Comparison of ENCODE assay signal across 8 cellular contexts in genomic region chr13:39655041-39655568, GRCh38. TPM values are rescaled to one million over a fixed set of nuclear protein-coding genes. Genes with fewer than 3 reads are reported as not detected.
A peak's percentile ranks its signal among the peaks of the same experiment; 100 is the strongest.
DNase-seq lines count a peak whose midpoint lies in the region; ATAC-seq, FAIRE-seq and TF ChIP-seq lines count a peak whose summit lies in the region.

No MANE protein-coding gene starts in this region.

- intact Hi-C loops in activated CD4-positive, alpha-beta T cell treated with anti-CD3 and anti-CD28 coated beads for 36 hours (cut with DNase I, micrococcal nuclease) = loop anchor here in 1 of 2 experiments (2.0 kb wide), 3 partner anchors 52 to 1406 kb away; partner anchors contain the start of genes LHFPL6, NHLRC3, PROSER1 and WBP4
- intact Hi-C loops in breast epithelium (cut with DNase I; ENCODE audit: low total_unique reads) = no loop called here

- peaks cover 21% of the 10 kb centered on the region for H3K4me1 Mint-ChIP-seq in activated CD4-positive, alpha-beta T cell treated with anti-CD3 and anti-CD28 coated beads for 36 hours

- DNase-seq in activated CD4-positive, alpha-beta T cell treated with anti-CD3 and anti-CD28 coated beads for 36 hours = no peak
- DNase-seq in activated CD4-positive, alpha-beta T cell treated with anti-CD3 and anti-CD28 coated beads for 4 hours = no peak
- DNase-seq in breast epithelium (ENCODE audit: low spot score in 2 of 2) (no peak), urothelium cell line (ENCODE audit: low spot score) (no peak), LoVo (ENCODE audit: low spot score) (no peak)

- peak overlapping the region; percentile 98 for H3K4me3 Mint-ChIP-seq in activated CD4-positive, alpha-beta T cell treated with anti-CD3 and anti-CD28 coated beads for 36 hours

- H3K27ac ChIP-seq in breast epithelium = peak overlapping the region; percentile 79 to 87

- no peaks in the 10 kb centered on the region for H3K36me3 Mint-ChIP-seq in activated CD4-positive, alpha-beta T cell treated with anti-CD3 and anti-CD28 coated beads for 36 hours (ENCODE audit: low read depth)

- no peaks in the 10 kb centered on the region for H3K27me3 Mint-ChIP-seq in activated CD4-positive, alpha-beta T cell treated with anti-CD3 and anti-CD28 coated beads for 36 hours

- CTCF ChIA-PET in activated CD4-positive, alpha-beta T cell treated with anti-CD3 and anti-CD28 coated beads for 36 hours (lab: Charles Lee) = interaction anchor here (0.6 to 1.2 kb wide), 3 partner anchors 240 to 1833 kb away, joined by 3 to 4 read pairs (median 3); no protein-coding TSS in a partner anchor

- peak overlapping the region; percentile 82 to 98 (median 95) for H3K4me3 ChIP-seq in breast epithelium
- peak overlapping the region; percentile 98 for H3K4me3 ChIP-seq in mucosa of stomach (ENCODE audit: low read length)

- H3K27ac Mint-ChIP-seq in activated CD4-positive, alpha-beta T cell treated with anti-CD3 and anti-CD28 coated beads for 36 hours = peak overlapping the region; percentile 87

- peak overlapping the region; percentile 95 for H3K9ac ChIP-seq in mucosa of stomach (ENCODE audit: low read length)

- peak; percentile 17 for ATAC-seq in activated CD4-positive, alpha-beta T cell treated with anti-CD3 and anti-CD28 coated beads for 36 hours
- ATAC-seq in HG03565 (IDR thresholded peaks at IDR 0.05; ENCODE audit: unreplicated experiment) (peak; percentile 6), HG03139 (IDR thresholded peaks at IDR 0.05; ENCODE audit: unreplicated experiment) (no peak)

- H3K27me3 ChIP-seq in breast epithelium = no peaks in the 10 kb centered on the region
- H3K27me3 ChIP-seq in mucosa of stomach (ENCODE audit: control insufficient read depth, insufficient read depth, low read length) = no peaks in the 10 kb centered on the region

- H3K36me3 ChIP-seq in breast epithelium = no peaks in the 10 kb centered on the region
- no peaks in the 10 kb centered on the region for H3K36me3 ChIP-seq in mucosa of stomach (ENCODE audit: control insufficient read depth, insufficient read depth, low read length)

- no peak for FAIRE-seq in urothelium cell line (lab: Jason Lieb, UNC)

- peaks cover 5% of the 10 kb centered on the region for H3K9me3 Mint-ChIP-seq in activated CD4-positive, alpha-beta T cell treated with anti-CD3 and anti-CD28 coated beads for 36 hours (ENCODE audit: low read depth)

- H3K9me3 ChIP-seq in breast epithelium = no peaks in the 10 kb centered on the region
- no peaks in the 10 kb centered on the region for H3K9me3 ChIP-seq in mucosa of stomach (ENCODE audit: control insufficient read depth, low read length)

- POLR2A ChIA-PET in activated CD4-positive, alpha-beta T cell treated with anti-CD3 and anti-CD28 coated beads for 36 hours (lab: Charles Lee) = no interaction called here

- TF ChIP-seq CTCF in breast epithelium (IDR thresholded peaks at IDR 0.05) = no peak

- H3K4me1 ChIP-seq in breast epithelium (no peaks in the 10 kb centered on the region), mucosa of stomach (ENCODE audit: control insufficient read depth, insufficient read depth, low read length) (peaks cover 6% of the 10 kb centered on the region)

- TF ChIP-seq POLR2A in breast epithelium (IDR thresholded peaks at IDR 0.05) = no peak

RNA-seq across cellular contexts. Expression of gene COG6, which starts 0.4 kb away (rescaled TPM):
- 10 to 100 TPM; 27.7 to 28.9 TPM for total RNA-seq in activated CD4-positive, alpha-beta T cell treated with anti-CD3 and anti-CD28 coated beads for 36 hours
- 10 to 100 TPM; 20.5 to 32.2 (median 21.6) TPM for total RNA-seq in breast epithelium

RNA-seq across cellular contexts. Expression of gene LHFPL6, which starts 52.1 kb away (rescaled TPM):
- total RNA-seq in activated CD4-positive, alpha-beta T cell treated with anti-CD3 and anti-CD28 coated beads for 36 hours = 1 to 10 TPM; 1.2 TPM
- 10 to 100 TPM; 54.2 to 99.6 (median 91.7) TPM for total RNA-seq in breast epithelium

Comparison
In these comparisons a context has a peak if more than half of its experiments do, and no peak if none do; other contexts are left out.
1. RNA of gene LHFPL6, which starts 52.1 kb away (total RNA-seq): 54.2 to 99.6 TPM in breast epithelium; 1.2 TPM in activated CD4-positive, alpha-beta T cell treated with anti-CD3 and anti-CD28 coated beads for 36 hours; every median in the first group is over 10 times any median in the second.